1 cellular context compared by ENCODE assay signal in the genomic region with DNA sequence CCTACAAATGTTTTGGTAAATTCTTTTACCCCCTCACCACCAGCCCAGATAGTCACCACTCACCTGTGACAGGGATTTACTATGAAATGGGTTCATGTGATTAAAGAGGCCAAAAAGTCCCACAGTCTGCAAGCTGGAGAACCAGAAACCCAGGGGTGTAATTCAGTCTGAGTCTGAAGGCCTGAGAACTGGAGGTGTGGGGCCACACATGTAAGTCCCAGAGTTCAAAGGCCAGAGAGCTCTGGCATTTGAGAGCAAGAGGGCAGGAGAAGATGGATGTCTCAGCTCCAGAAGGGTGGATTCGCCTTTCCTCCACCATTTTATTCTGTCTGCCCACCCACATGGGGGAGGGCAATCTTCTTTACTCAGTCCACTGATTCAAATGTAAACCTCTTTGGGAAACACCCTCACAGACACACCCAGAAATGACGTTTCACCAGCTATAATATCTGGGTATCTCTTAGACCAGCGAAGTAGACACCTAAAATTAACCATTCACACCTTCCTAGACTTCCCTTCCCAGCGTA.
TF ChIP-seq lines count a peak whose summit lies in the region.

No MANE protein-coding gene starts in this region.

TF ChIP-seq in K562, 482 proteins besides CTCF, POLR2A, EP300 and RAD21 (continued from another document):
- TF ChIP-seq, protein P1, sequence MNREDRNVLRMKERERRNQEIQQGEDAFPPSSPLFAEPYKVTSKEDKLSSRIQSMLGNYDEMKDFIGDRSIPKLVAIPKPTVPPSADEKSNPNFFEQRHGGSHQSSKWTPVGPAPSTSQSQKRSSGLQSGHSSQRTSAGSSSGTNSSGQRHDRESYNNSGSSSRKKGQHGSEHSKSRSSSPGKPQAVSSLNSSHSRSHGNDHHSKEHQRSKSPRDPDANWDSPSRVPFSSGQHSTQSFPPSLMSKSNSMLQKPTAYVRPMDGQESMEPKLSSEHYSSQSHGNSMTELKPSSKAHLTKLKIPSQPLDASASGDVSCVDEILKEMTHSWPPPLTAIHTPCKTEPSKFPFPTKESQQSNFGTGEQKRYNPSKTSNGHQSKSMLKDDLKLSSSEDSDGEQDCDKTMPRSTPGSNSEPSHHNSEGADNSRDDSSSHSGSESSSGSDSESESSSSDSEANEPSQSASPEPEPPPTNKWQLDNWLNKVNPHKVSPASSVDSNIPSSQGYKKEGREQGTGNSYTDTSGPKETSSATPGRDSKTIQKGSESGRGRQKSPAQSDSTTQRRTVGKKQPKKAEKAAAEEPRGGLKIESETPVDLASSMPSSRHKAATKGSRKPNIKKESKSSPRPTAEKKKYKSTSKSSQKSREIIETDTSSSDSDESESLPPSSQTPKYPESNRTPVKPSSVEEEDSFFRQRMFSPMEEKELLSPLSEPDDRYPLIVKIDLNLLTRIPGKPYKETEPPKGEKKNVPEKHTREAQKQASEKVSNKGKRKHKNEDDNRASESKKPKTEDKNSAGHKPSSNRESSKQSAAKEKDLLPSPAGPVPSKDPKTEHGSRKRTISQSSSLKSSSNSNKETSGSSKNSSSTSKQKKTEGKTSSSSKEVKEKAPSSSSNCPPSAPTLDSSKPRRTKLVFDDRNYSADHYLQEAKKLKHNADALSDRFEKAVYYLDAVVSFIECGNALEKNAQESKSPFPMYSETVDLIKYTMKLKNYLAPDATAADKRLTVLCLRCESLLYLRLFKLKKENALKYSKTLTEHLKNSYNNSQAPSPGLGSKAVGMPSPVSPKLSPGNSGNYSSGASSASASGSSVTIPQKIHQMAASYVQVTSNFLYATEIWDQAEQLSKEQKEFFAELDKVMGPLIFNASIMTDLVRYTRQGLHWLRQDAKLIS (CRISPR knock-in tag; IDR thresholded peaks at IDR 0.05), result no peak
- no peak for TF ChIP-seq ZNF133 (CRISPR knock-in tag; IDR thresholded peaks at IDR 0.05)
